ENCODE assay signal across 18 cellular contexts in genomic region chr7:91434821-91435220, GRCh38.
"Had no signal": no experiment of that assay in that cellular context is flagged by ENCODE, and none has a peak within 500 bp of the region (broad histone marks: within the 10 kb centered on the region; RNA-seq: fewer than 3 reads in every experiment).

No MANE protein-coding gene starts in this region.

- H3K27ac Mint-ChIP-seq: activated naive CD8-positive, alpha-beta T cell treated with anti-CD3 and anti-CD28 coated beads, Interleukin-2, amount 10 ng/mL, durations not matched to agents 7 days and 5 days; natural killer cell had no signal

- H3K4me3 Mint-ChIP-seq: activated naive CD8-positive, alpha-beta T cell treated with anti-CD3 and anti-CD28 coated beads, Interleukin-2, amount 10 ng/mL, durations not matched to agents 7 days and 5 days; natural killer cell had no signal

- H3K36me3 Mint-ChIP-seq: activated naive CD8-positive, alpha-beta T cell treated with anti-CD3 and anti-CD28 coated beads, Interleukin-2, amount 10 ng/mL, durations not matched to agents 7 days and 5 days; natural killer cell had no signal

- H3K27me3 Mint-ChIP-seq: activated naive CD8-positive, alpha-beta T cell treated with anti-CD3 and anti-CD28 coated beads, Interleukin-2, amount 10 ng/mL, durations not matched to agents 7 days and 5 days had no signal

- H3K27me3 ChIP-seq: ascending aorta, breast epithelium, dorsolateral prefrontal cortex, foreskin keratinocyte, neutrophil had no signal

- H3K4me1 Mint-ChIP-seq: activated naive CD8-positive, alpha-beta T cell treated with anti-CD3 and anti-CD28 coated beads, Interleukin-2, amount 10 ng/mL, durations not matched to agents 7 days and 5 days; natural killer cell had no signal

- H3K27ac ChIP-seq: ascending aorta, breast epithelium, dorsolateral prefrontal cortex, foreskin keratinocyte, left ventricle myocardium inferior, neutrophil had no signal

- H3K9me3 ChIP-seq: ascending aorta, breast epithelium, mucosa of descending colon, neutrophil had no signal

- ATAC-seq: foreskin keratinocyte, mucosa of descending colon, natural killer cell had no signal

- H3K36me3 ChIP-seq: ascending aorta, breast epithelium, left ventricle myocardium inferior, neutrophil had no signal

- H3K4me3 ChIP-seq: ascending aorta, breast epithelium, dorsolateral prefrontal cortex, left ventricle myocardium inferior, mucosa of descending colon had no signal

- H3K4me1 ChIP-seq: ascending aorta, breast epithelium, foreskin keratinocyte, left ventricle myocardium inferior had no signal

- DNase-seq: activated CD4-positive, CD25-positive, alpha-beta regulatory T cell; activated naive CD4-positive, alpha-beta T cell; activated naive CD8-positive, alpha-beta T cell treated with anti-CD3 and anti-CD28 coated beads, Interleukin-2, amount 10 ng/mL, durations not matched to agents 7 days and 5 days; activated T-cell treated with anti-CD3 and anti-CD28 coated beads for 4 hours; dorsolateral prefrontal cortex; foreskin keratinocyte; glutamatergic neuron; hypothalamus; left ventricle myocardium inferior; mucosa of descending colon; natural killer cell; small intestine; stimulated activated CD4-positive, alpha-beta T cell treated with anti-CD3 and anti-CD28 coated beads, Interleukin-4, amount 100 ng/mL, for 24 hours; stimulated activated naive CD4-positive, alpha-beta T cell; SW 1271 had no signal
